Comparison of ENCODE assay signal across 1 cellular context in the genomic region with DNA sequence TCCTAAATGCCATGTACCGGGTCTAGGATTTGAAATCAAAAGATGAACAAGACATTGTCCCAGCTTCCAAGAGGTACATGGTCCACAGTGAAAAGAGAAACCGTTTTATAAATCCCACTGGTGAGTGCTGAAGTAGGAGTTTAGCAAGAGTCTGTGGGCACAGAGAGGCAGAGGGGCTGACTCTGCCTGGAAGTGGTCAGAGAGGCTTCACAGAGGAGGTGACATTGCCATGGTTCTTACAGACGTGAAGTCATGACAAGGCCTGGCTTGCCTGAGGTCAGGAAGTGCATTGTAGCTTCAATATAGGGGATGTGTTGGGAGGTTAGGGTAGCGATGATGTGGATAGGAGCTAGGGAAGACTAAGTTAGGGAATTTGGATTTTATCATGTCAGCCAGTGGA.
TF ChIP-seq lines count a peak whose summit lies in the region.

No MANE protein-coding gene starts in this region.

TF ChIP-seq in GM12878, 131 proteins besides CTCF, POLR2A, EP300 and RAD21:
- TF ChIP-seq EZH2 (IDR thresholded peaks at IDR 0.05; ENCODE audit: borderline replicate concordance, control insufficient read depth, low read depth, low read length) (no peak), EGR1 (IDR thresholded peaks at IDR 0.05; ENCODE audit: borderline replicate concordance in 1 of 2, low read depth in 2 of 2, low read length in 2 of 2) (no peak)
TF ChIP-seq in GM12878: peak in this region for 0.
